8 cellular contexts compared by ENCODE assay signal in genomic region chr14:102138935-102139247, GRCh38. TPM values are rescaled to one million over a fixed set of nuclear protein-coding genes. Genes with fewer than 3 reads are reported as not detected.
DNase-seq lines count a peak whose midpoint lies in the region; ATAC-seq, FAIRE-seq and TF ChIP-seq lines count a peak whose summit lies in the region.

No MANE protein-coding gene starts in this region.

- ATAC-seq in pancreas, result peak; percentile 14 to 16 (median 16)

- H3K27me3 ChIP-seq in SJCRH30 (no peaks in the 10 kb centered on the region), pancreas (no peaks in the 10 kb centered on the region)

- DNase-seq in SHP77 treated with DMSO at 0.1 percent for 48 hours (lab: John Stamatoyannopoulos, UW) (peak; percentile 49), SHP77 (lab: John Stamatoyannopoulos, UW) (no peak), SJCRH30 (no peak), fibroblast of mammary gland (ENCODE audit: low read depth) (no peak), pancreas (no peak), D341Med (ENCODE audit: low spot score) (no peak), H4 (ENCODE audit: low spot score) (no peak)
- DNase-seq in activated CD8-positive, alpha-beta memory T cell treated with anti-CD3 and anti-CD28 coated beads, Interleukin-2, amount 50 U/mL, for 4 hours, result no peak

- TF ChIP-seq CTCF in fibroblast of mammary gland (conservative IDR thresholded peaks at IDR 0.05; ENCODE audit: control insufficient read depth, insufficient read depth, low read depth, low read length), result no peak
- TF ChIP-seq CTCF in pancreas (IDR thresholded peaks at IDR 0.05), result no peak

- FAIRE-seq in pancreas (lab: Jason Lieb, UNC), result no peak

- peak overlapping the region; percentile 93 for H3K4me3 ChIP-seq in SJCRH30
- H3K4me3 ChIP-seq in fibroblast of mammary gland (ENCODE audit: control insufficient read depth, low read depth, low read length), result peak overlapping the region; percentile 93
- peak overlapping the region; percentile 80 to 96 (median 90) for H3K4me3 ChIP-seq in pancreas

- intact Hi-C loops in pancreas (cut with DNase I), result no loop called here

- H3K9me3 ChIP-seq in SJCRH30 (replicated peaks) (no peaks in the 10 kb centered on the region), pancreas (no peaks in the 10 kb centered on the region)

- 1 to 2% methylated on average over 11 of the region's 11 CpGs for WGBS in pancreas, 2 donors

- H3K27ac ChIP-seq in SJCRH30, result peak overlapping the region; percentile 61
- peak overlapping the region in 2 of 4 donors; percentile 58 to 63 for H3K27ac ChIP-seq in pancreas

- H3K4me1 ChIP-seq in SJCRH30 (no peaks in the 10 kb centered on the region; the same call in 1 of the 2 replicates), pancreas (peaks cover 0 to 21% (median 4%) of the 10 kb centered on the region in 3 donors)

- H3K36me3 ChIP-seq in SJCRH30 (no peaks in the 10 kb centered on the region), pancreas (no peaks in the 10 kb centered on the region)

RNA-seq across cellular contexts. Expression of gene WDR20, which starts 0.8 kb away (rescaled TPM):
- 22.0 and 23.2 TPM in 2 replicates for total RNA-seq in SJCRH30 (2014; rRNA removed; shearing (Covaris generic))
- total RNA-seq in pancreas, result 10 to 100 TPM; 11.7 to 19.5 (median 14.9) TPM
- 10 to 100 TPM in 1 of 2 donors, 1 to 10 TPM in 1; 7.4 to 10.6 TPM for polyA plus RNA-seq in pancreas
- 10.7 and 20.3 TPM in 2 replicates for total RNA-seq in H4 (2014; rRNA removed; shearing (Covaris generic))

RNA-seq across cellular contexts. Expression of gene HSP90AA1, which starts 52.0 kb away (rescaled TPM):
- total RNA-seq in SJCRH30 (2014; rRNA removed; shearing (Covaris generic)), result 650 and 697 TPM in 2 replicates
- total RNA-seq in pancreas, result 100 to 1,000 TPM; 106 to 393 (median 136) TPM
- 100 to 1,000 TPM; 106 to 203 TPM for polyA plus RNA-seq in pancreas
- 518 and 574 TPM in 2 replicates for total RNA-seq in H4 (2014; rRNA removed; shearing (Covaris generic))
